In genomic region chr10:15879663-15880062, GRCh38 we compare ENCODE assay signal across 10 cellular contexts. TPM values are rescaled to one million over a fixed set of nuclear protein-coding genes. Genes with fewer than 3 reads are reported as not detected.
DNase-seq lines count a peak whose midpoint lies in the region; ATAC-seq lines count a peak whose summit lies in the region.
"Had no signal": no experiment of that assay in that cellular context is flagged by ENCODE, and none has a peak within 500 bp of the region (broad histone marks: within the 10 kb centered on the region; RNA-seq: fewer than 3 reads in every experiment).

No MANE protein-coding gene starts in this region.

- H3K4me1 Mint-ChIP-seq in stimulated activated naive CD8-positive, alpha-beta T cell treated with anti-CD3 and anti-CD28 coated beads, Interleukin-15, amount 100 ng/mL, for 72 hours = no peaks in the 10 kb centered on the region
- H3K4me1 Mint-ChIP-seq in activated T-helper 17 cell treated with anti-CD3 and anti-CD28 coated beads, Interleukin-2, amount 50 U/mL, for 72 hours = no peaks in the 10 kb centered on the region
- H3K4me1 Mint-ChIP-seq: T-helper 17 cell had no signal

- no peak overlapping the region for H3K27ac Mint-ChIP-seq in stimulated activated naive CD8-positive, alpha-beta T cell treated with anti-CD3 and anti-CD28 coated beads, Interleukin-15, amount 100 ng/mL, for 72 hours
- H3K27ac Mint-ChIP-seq in activated T-helper 17 cell treated with anti-CD3 and anti-CD28 coated beads, Interleukin-2, amount 50 U/mL, for 72 hours = no peak overlapping the region
- H3K27ac Mint-ChIP-seq: T-helper 17 cell had no signal

- peak; percentile 49 for ATAC-seq in stimulated activated naive CD8-positive, alpha-beta T cell treated with anti-CD3 and anti-CD28 coated beads, Interleukin-15, amount 100 ng/mL, for 72 hours
- no peak for ATAC-seq in stimulated activated naive CD8-positive, alpha-beta T cell treated with anti-CD3 and anti-CD28 coated beads, Interleukin-15, Interleukin-2, amounts not matched to agents 100 U/mL and 50 U/mL, for 24 hours
- peak; percentile 56 for ATAC-seq in activated T-helper 17 cell treated with anti-CD3 and anti-CD28 coated beads, Interleukin-2, amount 50 U/mL, for 72 hours (replicated peaks)
- no peak for ATAC-seq in HG03469 (IDR thresholded peaks at IDR 0.05; ENCODE audit: unreplicated experiment)

- DNase-seq in stimulated activated naive CD8-positive, alpha-beta T cell treated with anti-CD3 and anti-CD28 coated beads, Interleukin-15, amount 100 ng/mL, for 72 hours = no peak
- DNase-seq in stimulated activated naive CD8-positive, alpha-beta T cell treated with anti-CD3 and anti-CD28 coated beads, Interleukin-15, Interleukin-2, amounts not matched to agents 100 U/mL and 50 U/mL, for 24 hours = no peak
- DNase-seq in NCI-H2196 (lab: John Stamatoyannopoulos, UW; ENCODE audit: unreplicated experiment) (peak; percentile 46), Kasumi-1 (lab: John Stamatoyannopoulos, UW) (no peak)
- DNase-seq in effector CD4-positive, alpha-beta T cell = no peak
- no peak for DNase-seq in stimulated activated CD4-positive, alpha-beta T cell treated with anti-CD3 and anti-CD28 coated beads, Interleukin-4, amount 100 ng/mL, for 24 hours
- DNase-seq: activated gamma-delta T cell treated with Interleukin-2 at 50 U/mL for 16 hours, T-helper 17 cell had no signal

- H3K36me3 Mint-ChIP-seq in activated T-helper 17 cell treated with anti-CD3 and anti-CD28 coated beads, Interleukin-2, amount 50 U/mL, for 72 hours (ENCODE audit: low read depth) = no peaks in the 10 kb centered on the region

- no peaks in the 10 kb centered on the region for H3K9me3 Mint-ChIP-seq in stimulated activated naive CD8-positive, alpha-beta T cell treated with anti-CD3 and anti-CD28 coated beads, Interleukin-15, amount 100 ng/mL, for 72 hours
- no peaks in the 10 kb centered on the region for H3K9me3 Mint-ChIP-seq in activated T-helper 17 cell treated with anti-CD3 and anti-CD28 coated beads, Interleukin-2, amount 50 U/mL, for 72 hours

- no peak overlapping the region for H3K4me3 Mint-ChIP-seq in stimulated activated naive CD8-positive, alpha-beta T cell treated with anti-CD3 and anti-CD28 coated beads, Interleukin-15, amount 100 ng/mL, for 72 hours
- no peak overlapping the region for H3K4me3 Mint-ChIP-seq in activated T-helper 17 cell treated with anti-CD3 and anti-CD28 coated beads, Interleukin-2, amount 50 U/mL, for 72 hours
- H3K4me3 Mint-ChIP-seq: T-helper 17 cell had no signal

- H3K27me3 Mint-ChIP-seq in stimulated activated naive CD8-positive, alpha-beta T cell treated with anti-CD3 and anti-CD28 coated beads, Interleukin-15, amount 100 ng/mL, for 72 hours = peaks cover 47% of the 10 kb centered on the region
- H3K27me3 Mint-ChIP-seq in activated T-helper 17 cell treated with anti-CD3 and anti-CD28 coated beads, Interleukin-2, amount 50 U/mL, for 72 hours = peaks cover 51% of the 10 kb centered on the region

RNA-seq across cellular contexts. Expression of gene MINDY3, which starts 19.4 kb away (rescaled TPM):
- 10 to 100 TPM; 22.0 to 23.2 TPM for total RNA-seq in activated T-helper 17 cell treated with anti-CD3 and anti-CD28 coated beads, Interleukin-2, amount 50 U/mL, for 72 hours

Comparison
In these comparisons a context has a peak if more than half of its experiments do, and no peak if none do; other contexts are left out.
1. ATAC-seq: peak in stimulated activated naive CD8-positive, alpha-beta T cell treated with anti-CD3 and anti-CD28 coated beads, Interleukin-15, amount 100 ng/mL, for 72 hours (single experiment) and activated T-helper 17 cell treated with anti-CD3 and anti-CD28 coated beads, Interleukin-2, amount 50 U/mL, for 72 hours (single experiment); none in stimulated activated naive CD8-positive, alpha-beta T cell treated with anti-CD3 and anti-CD28 coated beads, Interleukin-15, Interleukin-2, amounts not matched to agents 100 U/mL and 50 U/mL, for 24 hours (single experiment) and HG03469 (single experiment).